Comparison of ENCODE assay signal across 9 cellular contexts in genomic region chr1:41639332-41639936, GRCh38.
DNase-seq lines count a peak whose midpoint lies in the region; ATAC-seq and TF ChIP-seq lines count a peak whose summit lies in the region.
"Had no signal": no experiment of that assay in that cellular context is flagged by ENCODE, and none has a peak within 500 bp of the region (broad histone marks: within the 10 kb centered on the region; RNA-seq: fewer than 3 reads in every experiment).

No MANE protein-coding gene starts in this region.

- no peaks in the 10 kb centered on the region for H3K9me3 Mint-ChIP-seq in HFFc6

- no peak for ATAC-seq in HG02588 (IDR thresholded peaks at IDR 0.05; ENCODE audit: unreplicated experiment)

- H3K36me3 Mint-ChIP-seq in HFFc6 (ENCODE audit: low read depth) = no peaks in the 10 kb centered on the region

- H3K27me3 Mint-ChIP-seq in HFFc6 (ENCODE audit: insufficient read depth) = no peaks in the 10 kb centered on the region

- H3K27ac Mint-ChIP-seq in HFFc6 = peak overlapping the region; percentile 98

- peak; percentile 83 for DNase-seq in A172 (ENCODE audit: low spot score)
- DNase-seq in HFFc6 = peak; percentile 65
- DNase-seq in activated naive CD4-positive, alpha-beta T cell treated with anti-CD3 and anti-CD28 coated beads, Interleukin-2, amount 50 U/mL, for 16 hours = peak; percentile 49
- DNase-seq in medulla oblongata (ENCODE audit: extremely low spot score) = peak; percentile 83
- DNase-seq in SW480 (ENCODE audit: low spot score) = no peak
- DNase-seq in H4 (ENCODE audit: low spot score) = no peak
- DNase-seq in COLO668 (lab: John Stamatoyannopoulos, UW; ENCODE audit: unreplicated experiment) = no peak
- DNase-seq: Caco-2 had no signal

- H3K4me3 Mint-ChIP-seq in HFFc6 = peak overlapping the region; percentile 59

- TF ChIP-seq CTCF in HFFc6 (IDR thresholded peaks at IDR 0.05) = no peak

- H3K4me1 Mint-ChIP-seq in HFFc6 (ENCODE audit: low read depth) = peaks cover 37% of the 10 kb centered on the region

Comparison
In these comparisons a context has a peak if more than half of its experiments do, and no peak if none do; other contexts are left out.
1. DNase-seq: peak in A172 (single experiment), HFFc6 (single experiment), activated naive CD4-positive, alpha-beta T cell treated with anti-CD3 and anti-CD28 coated beads, Interleukin-2, amount 50 U/mL, for 16 hours (single experiment) and medulla oblongata (single experiment); none in SW480 (single experiment), H4 (single experiment) and COLO668 (single experiment).